18 cellular contexts compared by ENCODE assay signal in the genomic region with DNA sequence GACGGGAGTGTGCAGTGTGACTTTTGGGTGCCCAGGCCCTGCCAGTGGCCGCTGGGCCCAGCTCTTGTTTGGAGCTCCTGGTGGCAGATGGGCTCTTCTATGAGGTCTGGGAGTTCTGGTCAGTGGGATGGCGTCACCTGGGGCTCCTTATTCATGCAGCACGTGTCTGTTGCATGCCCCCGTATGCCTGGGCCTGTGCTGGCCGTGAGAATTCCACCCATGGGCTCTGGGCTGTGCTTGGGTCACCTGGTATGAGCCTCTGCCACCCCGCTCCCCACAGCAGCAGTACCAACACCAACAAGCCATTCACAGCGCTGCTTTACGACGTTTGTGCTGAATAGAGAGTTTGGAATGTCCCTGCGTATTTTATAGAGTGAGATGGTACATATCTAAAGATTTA. TPM values are rescaled to one million over a fixed set of nuclear protein-coding genes. Genes with fewer than 3 reads are reported as not detected.
DNase-seq lines count a peak whose midpoint lies in the region; TF ChIP-seq lines count a peak whose summit lies in the region.
"Had no signal": no experiment of that assay in that cellular context is flagged by ENCODE, and none has a peak within 500 bp of the region (broad histone marks: within the 10 kb centered on the region; RNA-seq: fewer than 3 reads in every experiment).

No MANE protein-coding gene starts in this region.

- no peaks in the 10 kb centered on the region for H3K9me3 ChIP-seq in BLaER1
- H3K9me3 ChIP-seq in Loucy (ENCODE audit: insufficient read depth, low read depth, low read length), result no peaks in the 10 kb centered on the region
- H3K9me3 ChIP-seq in sigmoid colon, result no peaks in the 10 kb centered on the region
- H3K9me3 ChIP-seq: BE2C had no signal

- 85 to 88% methylated on average over 11 of the region's 11 CpGs for WGBS in sigmoid colon, 2 donors

- H3K27me3 ChIP-seq in BLaER1, result 0 out of 2 replicates have a peak, but pooled peaks cover 4% of the 10 kb centered on the region
- H3K27me3 ChIP-seq in Loucy (ENCODE audit: insufficient read depth, low read length, poor library complexity, severe bottlenecking), result no peaks in the 10 kb centered on the region
- no peaks in the 10 kb centered on the region for H3K27me3 ChIP-seq in sigmoid colon
- H3K27me3 ChIP-seq: BE2C had no signal

- H3K27me3 Mint-ChIP-seq in chondrocyte (ENCODE audit: low read depth), result no peaks in the 10 kb centered on the region
- H3K27me3 Mint-ChIP-seq: CD4-positive, alpha-beta T cell had no signal

- no peak overlapping the region for H2AFZ ChIP-seq in Loucy (ENCODE audit: low read length)

- no peaks in the 10 kb centered on the region for H3K9me3 Mint-ChIP-seq in chondrocyte (ENCODE audit: low read depth)
- H3K9me3 Mint-ChIP-seq: CD4-positive, alpha-beta T cell; HFFc6 had no signal

- no peaks in the 10 kb centered on the region for H3K36me3 Mint-ChIP-seq in chondrocyte (ENCODE audit: low read depth)

- intact Hi-C loops in sigmoid colon (cut with DNase I), result no loop called here

- H3K36me3 ChIP-seq in BLaER1 (no peaks in the 10 kb centered on the region), Loucy (ENCODE audit: insufficient read depth, low read length) (no peaks in the 10 kb centered on the region), sigmoid colon (no peaks in the 10 kb centered on the region)
- H3K36me3 ChIP-seq: BE2C had no signal

- no peak for TF ChIP-seq POLR2A in sigmoid colon (IDR thresholded peaks at IDR 0.05)

- H4K20me1 ChIP-seq in BLaER1, result peaks cover 99% of the 10 kb centered on the region
- H4K20me1 ChIP-seq in Loucy (ENCODE audit: insufficient read depth, low read length, poor library complexity, severe bottlenecking), result peaks cover 3% of the 10 kb centered on the region

- H3K27ac Mint-ChIP-seq in chondrocyte (ENCODE audit: unreplicated experiment), result no peak overlapping the region
- H3K27ac Mint-ChIP-seq: CD4-positive, alpha-beta T cell; H9; HFFc6 had no signal

- no peak overlapping the region for H3K4me3 ChIP-seq in BLaER1
- no peak overlapping the region for H3K4me3 ChIP-seq in Loucy (ENCODE audit: low read length, poor library complexity, severe bottlenecking)
- H3K4me3 ChIP-seq in sigmoid colon, result no peak overlapping the region
- H3K4me3 ChIP-seq in foreskin fibroblast (ENCODE audit: low read depth in 1 of 2, low read length in 2 of 2), result no peak overlapping the region

- no peak for TF ChIP-seq EP300 in sigmoid colon (IDR thresholded peaks at IDR 0.05)

- no peak for TF ChIP-seq CTCF in Loucy (conservative IDR thresholded peaks at IDR 0.05; ENCODE audit: low read length)
- no peak for TF ChIP-seq CTCF in chondrocyte (IDR thresholded peaks at IDR 0.05)
- no peak for TF ChIP-seq CTCF in sigmoid colon (IDR thresholded peaks at IDR 0.05)
- no peak for TF ChIP-seq CTCF in foreskin fibroblast (IDR thresholded peaks at IDR 0.05; ENCODE audit: low read depth, low read length)

- no peaks in the 10 kb centered on the region for H3K9me2 ChIP-seq in Loucy (replicated peaks; ENCODE audit: low read depth, low read length)

- H3K4me1 ChIP-seq in BLaER1 (peaks cover 72% of the 10 kb centered on the region), Loucy (ENCODE audit: insufficient read depth, low read length, poor library complexity, severe bottlenecking) (peaks cover 81% of the 10 kb centered on the region), sigmoid colon (peaks cover 0 to 52% (median 50%) of the 10 kb centered on the region in 4 donors)
- H3K4me1 ChIP-seq: BE2C had no signal

- DNase-seq in chondrocyte (ENCODE audit: low spot score) (peak; percentile 71), sigmoid colon (peak; percentile 63), NCI-H1694 (lab: John Stamatoyannopoulos, UW) (no peak), foreskin fibroblast (no peak)
- no peak for DNase-seq in stimulated activated CD4-positive, alpha-beta T cell treated with anti-CD3 and anti-CD28 coated beads, Interleukin-2, amount 100 ng/mL, for 48 hours
- DNase-seq: BE2C; CD4-positive, alpha-beta T cell; COR-L47; DMS79 treated with DMSO at 0.1 percent for 48 hours; H9; HFFc6; MM.1S; NCI-H1092; NCI-H2029; NCI-H2227 treated with DMSO at 0.1 percent for 48 hours; NCI-H510A had no signal

- peaks cover 10% of the 10 kb centered on the region for H3K4me1 Mint-ChIP-seq in chondrocyte (ENCODE audit: low read depth)

- H3K27ac ChIP-seq in BLaER1 (no peak overlapping the region), sigmoid colon (peak overlapping the region in 2 of 4 donors; percentile 37 to 45)

- H3K4me2 ChIP-seq in BLaER1 (peak overlapping the region; percentile 97), Loucy (ENCODE audit: low read depth, low read length, poor library complexity, severe bottlenecking) (peak overlapping the region; percentile 73)

- H3K9ac ChIP-seq in BLaER1, result no peak overlapping the region
- H3K9ac ChIP-seq in Loucy (ENCODE audit: low read depth, low read length, poor library complexity, severe bottlenecking), result peak overlapping the region; percentile 50

- no peak overlapping the region for H3K4me3 Mint-ChIP-seq in chondrocyte (ENCODE audit: unreplicated experiment)
- H3K4me3 Mint-ChIP-seq: CD4-positive, alpha-beta T cell; H9; HFFc6 had no signal

- H3F3A ChIP-seq in Loucy (ENCODE audit: low read depth), result 0 out of 2 replicates have a peak, but pooled peaks cover 5% of the 10 kb centered on the region

- peaks cover 97% of the 10 kb centered on the region for H3K79me2 ChIP-seq in Loucy (ENCODE audit: insufficient read depth, low read length)

RNA-seq across cellular contexts. Expression of a gene that starts 27.1 kb away (rescaled TPM):
- total RNA-seq in chondrocyte, result 29.5 to 40.6 TPM (median 40.1 TPM) in 3 replicates
- total RNA-seq in sigmoid colon, result 100 to 1,000 TPM; 100 to 132 (median 112) TPM
- 10 to 100 TPM; 17.6 to 21.0 (median 20.3) TPM for polyA plus RNA-seq in sigmoid colon

Comparison
In these comparisons a context has a peak if more than half of its experiments do, and no peak if none do; other contexts are left out.
1. DNase-seq: peak in chondrocyte (single experiment) and sigmoid colon (single experiment); none in stimulated activated CD4-positive, alpha-beta T cell treated with anti-CD3 and anti-CD28 coated beads, Interleukin-2, amount 100 ng/mL, for 48 hours (0 of 2), NCI-H1694 (single experiment) and foreskin fibroblast (0 of 2).